In genomic region chr19:40133491-40133890, GRCh38 we compare ENCODE assay signal across 9 cellular contexts.
"Had no signal": no experiment of that assay in that cellular context is flagged by ENCODE, and none has a peak within 500 bp of the region (broad histone marks: within the 10 kb centered on the region; RNA-seq: fewer than 3 reads in every experiment).

No MANE protein-coding gene starts in this region.

- H3K27ac ChIP-seq: GM23248 had no signal

- ATAC-seq: HCT116, K562 had no signal

- H3K36me3 ChIP-seq: HAP-1 had no signal

- DNase-seq: GM23248, GOT3, H7, IMR-90, KG1 had no signal

- FAIRE-seq: HTR-8/SVneo, K562 had no signal

- H3K4me3 ChIP-seq: GM23248, HAP-1, K562 had no signal
